Comparison of ENCODE assay signal across 8 cellular contexts in genomic region chr6:100228437-100229424, GRCh38.
DNase-seq lines count a peak whose midpoint lies in the region; ATAC-seq and TF ChIP-seq lines count a peak whose summit lies in the region.

No MANE protein-coding gene starts in this region.

- intact Hi-C loops in dendritic cell treated with granulocyte-macrophage colony-stimulating factor and Interleukin-4, amounts not matched to agents 40 ng/mL and 50 ng/mL, for 4 days (cut with micrococcal nuclease): no loop called here
- intact Hi-C loops in left lung (cut with DNase I): no loop called here

- peak overlapping the region; percentile 27 to 32 for H3K4me3 ChIP-seq in left lung

- TF ChIP-seq CTCF in left lung (IDR thresholded peaks at IDR 0.05): no peak

- H3K4me1 Mint-ChIP-seq in dendritic cell treated with granulocyte-macrophage colony-stimulating factor and Interleukin-4, amounts not matched to agents 40 ng/mL and 50 ng/mL, for 4 days (ENCODE audit: low read depth): peaks cover 6% of the 10 kb centered on the region

- DNase-seq in NCI-H2107 treated with DMSO at 0.1 percent for 48 hours (lab: John Stamatoyannopoulos, UW; ENCODE audit: unreplicated experiment) (peak; percentile 61), NCI-H2107 (lab: John Stamatoyannopoulos, UW) (no peak), NCI-H146 treated with DMSO at 0.1 percent for 48 hours (lab: John Stamatoyannopoulos, UW; ENCODE audit: unreplicated experiment) (peak; percentile 66), left lung (peak; percentile 84 to 92)
- DNase-seq in activated CD4-positive, CD25-positive, alpha-beta regulatory T cell treated with anti-CD3 and anti-CD28 coated beads, Interleukin-2, amount 50 U/mL, for 16 hours (ENCODE audit: low read depth, low spot score): peak; percentile 11
- DNase-seq in stimulated activated CD4-positive, alpha-beta T cell treated with anti-CD3 and anti-CD28 coated beads, Interleukin-4, amount 100 ng/mL, for 1 hour: peak; percentile 5

- H3K9me3 ChIP-seq in left lung: no peaks in the 10 kb centered on the region

- ATAC-seq in HG02840 (IDR thresholded peaks at IDR 0.05; ENCODE audit: low FRiP score, unreplicated experiment) (peak; percentile 99), left lung (peak; percentile 100)

- H3K36me3 ChIP-seq in left lung: no peaks in the 10 kb centered on the region

- peak overlapping the region; percentile 67 for H3K4me3 Mint-ChIP-seq in dendritic cell treated with granulocyte-macrophage colony-stimulating factor and Interleukin-4, amounts not matched to agents 40 ng/mL and 50 ng/mL, for 4 days

- peaks cover 20% of the 10 kb centered on the region for H3K27me3 Mint-ChIP-seq in dendritic cell treated with granulocyte-macrophage colony-stimulating factor and Interleukin-4, amounts not matched to agents 40 ng/mL and 50 ng/mL, for 4 days

- H3K27ac ChIP-seq in left lung: peak overlapping the region in 1 of 2 donors; percentile 35

- H3K4me1 ChIP-seq in left lung: peaks cover 0 to 4% of the 10 kb centered on the region in 2 donors

- no peak overlapping the region for H3K27ac Mint-ChIP-seq in dendritic cell treated with granulocyte-macrophage colony-stimulating factor and Interleukin-4, amounts not matched to agents 40 ng/mL and 50 ng/mL, for 4 days

- H3K27me3 ChIP-seq in left lung: peaks cover 0 to 13% of the 10 kb centered on the region in 2 donors

- no peaks in the 10 kb centered on the region for H3K36me3 Mint-ChIP-seq in dendritic cell treated with granulocyte-macrophage colony-stimulating factor and Interleukin-4, amounts not matched to agents 40 ng/mL and 50 ng/mL, for 4 days (ENCODE audit: low read depth)

- H3K9me3 Mint-ChIP-seq in dendritic cell treated with granulocyte-macrophage colony-stimulating factor and Interleukin-4, amounts not matched to agents 40 ng/mL and 50 ng/mL, for 4 days: no peaks in the 10 kb centered on the region
